Comparison of ENCODE assay signal across 1 cellular context in the genomic region with DNA sequence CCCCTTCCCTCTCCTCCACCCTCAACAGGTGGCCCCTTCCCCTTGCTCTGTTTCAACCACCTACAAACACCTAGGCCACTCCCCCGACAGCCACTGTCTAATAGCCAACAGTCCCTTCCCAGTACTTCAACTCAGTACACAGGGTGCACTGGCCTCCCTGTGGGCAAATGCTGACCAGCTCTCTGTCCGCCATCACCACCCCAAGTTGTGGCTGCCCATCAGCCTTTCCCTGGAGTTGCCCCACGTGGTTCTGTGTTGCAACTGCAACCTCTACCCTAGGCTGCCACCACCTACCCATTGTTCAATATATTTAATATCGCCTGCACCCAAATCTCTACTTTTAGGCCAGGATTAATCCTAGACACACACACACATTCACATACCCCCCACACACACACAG.
TF ChIP-seq lines count a peak whose summit lies in the region.

No MANE protein-coding gene starts in this region.

TF ChIP-seq in GM23338, 12 proteins besides CTCF, POLR2A, EP300 and RAD21 (continued from another document):
- TF ChIP-seq, protein P1, sequence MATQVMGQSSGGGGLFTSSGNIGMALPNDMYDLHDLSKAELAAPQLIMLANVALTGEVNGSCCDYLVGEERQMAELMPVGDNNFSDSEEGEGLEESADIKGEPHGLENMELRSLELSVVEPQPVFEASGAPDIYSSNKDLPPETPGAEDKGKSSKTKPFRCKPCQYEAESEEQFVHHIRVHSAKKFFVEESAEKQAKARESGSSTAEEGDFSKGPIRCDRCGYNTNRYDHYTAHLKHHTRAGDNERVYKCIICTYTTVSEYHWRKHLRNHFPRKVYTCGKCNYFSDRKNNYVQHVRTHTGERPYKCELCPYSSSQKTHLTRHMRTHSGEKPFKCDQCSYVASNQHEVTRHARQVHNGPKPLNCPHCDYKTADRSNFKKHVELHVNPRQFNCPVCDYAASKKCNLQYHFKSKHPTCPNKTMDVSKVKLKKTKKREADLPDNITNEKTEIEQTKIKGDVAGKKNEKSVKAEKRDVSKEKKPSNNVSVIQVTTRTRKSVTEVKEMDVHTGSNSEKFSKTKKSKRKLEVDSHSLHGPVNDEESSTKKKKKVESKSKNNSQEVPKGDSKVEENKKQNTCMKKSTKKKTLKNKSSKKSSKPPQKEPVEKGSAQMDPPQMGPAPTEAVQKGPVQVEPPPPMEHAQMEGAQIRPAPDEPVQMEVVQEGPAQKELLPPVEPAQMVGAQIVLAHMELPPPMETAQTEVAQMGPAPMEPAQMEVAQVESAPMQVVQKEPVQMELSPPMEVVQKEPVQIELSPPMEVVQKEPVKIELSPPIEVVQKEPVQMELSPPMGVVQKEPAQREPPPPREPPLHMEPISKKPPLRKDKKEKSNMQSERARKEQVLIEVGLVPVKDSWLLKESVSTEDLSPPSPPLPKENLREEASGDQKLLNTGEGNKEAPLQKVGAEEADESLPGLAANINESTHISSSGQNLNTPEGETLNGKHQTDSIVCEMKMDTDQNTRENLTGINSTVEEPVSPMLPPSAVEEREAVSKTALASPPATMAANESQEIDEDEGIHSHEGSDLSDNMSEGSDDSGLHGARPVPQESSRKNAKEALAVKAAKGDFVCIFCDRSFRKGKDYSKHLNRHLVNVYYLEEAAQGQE (IDR thresholded peaks at IDR 0.05; ENCODE audit: unreplicated experiment): no peak
- no peak for TF ChIP-seq ZNF114 (CRISPR knock-in tag; IDR thresholded peaks at IDR 0.05)
TF ChIP-seq in GM23338: peak in this region for 0.
